7 cellular contexts compared by ENCODE assay signal in the genomic region with DNA sequence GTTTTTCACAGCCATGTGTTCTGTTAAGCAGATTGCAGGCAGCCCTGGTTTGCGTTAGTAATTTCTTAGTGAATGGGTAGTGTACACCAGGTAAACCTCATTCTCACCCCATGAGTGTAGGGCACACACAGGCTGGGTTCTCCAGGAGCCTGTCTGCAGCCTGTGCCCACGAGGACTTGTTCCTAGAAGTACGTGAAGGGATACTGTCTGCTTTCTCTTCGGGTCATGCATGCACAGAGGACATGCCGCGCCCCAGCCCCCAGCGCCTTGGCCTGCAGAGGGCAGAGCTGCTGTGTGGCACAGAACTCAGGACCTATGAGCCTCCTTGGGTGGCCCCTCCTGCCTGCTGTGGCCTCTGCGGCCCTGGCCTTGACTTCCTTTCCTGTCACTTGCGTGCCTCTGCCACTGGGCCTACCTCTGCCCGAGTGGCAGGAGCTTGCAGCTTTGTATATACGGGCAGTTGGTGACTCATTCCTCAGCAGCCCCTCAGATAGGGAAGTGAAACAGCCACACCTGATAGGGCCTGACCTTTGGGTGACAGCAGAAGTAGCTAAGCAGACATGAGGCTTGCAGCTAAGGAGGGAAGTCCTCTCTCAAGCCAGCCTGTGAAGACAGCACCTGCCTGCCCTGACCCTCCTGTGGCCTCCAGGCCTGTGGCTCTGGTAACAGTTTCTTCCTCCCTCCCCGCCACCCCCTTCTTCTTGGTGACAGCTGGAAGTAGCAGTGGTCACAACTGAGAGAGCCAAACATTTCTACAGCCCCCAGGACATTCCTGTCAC. TPM values are rescaled to one million over a fixed set of nuclear protein-coding genes. Genes with fewer than 3 reads are reported as not detected.
DNase-seq lines count a peak whose midpoint lies in the region; ATAC-seq, FAIRE-seq and TF ChIP-seq lines count a peak whose summit lies in the region.

No MANE protein-coding gene starts in this region.

- peak; percentile 99 for FAIRE-seq in GM18507 (lab: Jason Lieb, UNC)

- H3K4me3 Mint-ChIP-seq in activated T-cell treated with anti-CD3 and anti-CD28 coated beads, Interleukin-2, amount 50 U/mL, for 24 hours: no peak overlapping the region
- H3K4me3 Mint-ChIP-seq in type B pancreatic cell: peak overlapping the region; percentile 45

- H3K4me1 Mint-ChIP-seq in activated T-cell treated with anti-CD3 and anti-CD28 coated beads, Interleukin-2, amount 50 U/mL, for 24 hours (ENCODE audit: low read depth): peaks cover 56% of the 10 kb centered on the region
- peaks cover 39% of the 10 kb centered on the region for H3K4me1 Mint-ChIP-seq in type B pancreatic cell (ENCODE audit: unreplicated experiment)

- no peak overlapping the region for H3K27ac Mint-ChIP-seq in activated T-cell treated with anti-CD3 and anti-CD28 coated beads, Interleukin-2, amount 50 U/mL, for 24 hours
- H3K27ac Mint-ChIP-seq in type B pancreatic cell: peak overlapping the region; percentile 87

- peak; percentile 72 for ATAC-seq in HG02759 (IDR thresholded peaks at IDR 0.05; ENCODE audit: unreplicated experiment)

- H3K36me3 Mint-ChIP-seq in activated T-cell treated with anti-CD3 and anti-CD28 coated beads, Interleukin-2, amount 50 U/mL, for 24 hours (ENCODE audit: low read depth): peaks cover 52% of the 10 kb centered on the region
- peaks cover 16% of the 10 kb centered on the region for H3K36me3 Mint-ChIP-seq in type B pancreatic cell

- no peaks in the 10 kb centered on the region for H3K9me3 Mint-ChIP-seq in activated T-cell treated with anti-CD3 and anti-CD28 coated beads, Interleukin-2, amount 50 U/mL, for 24 hours
- no peaks in the 10 kb centered on the region for H3K9me3 Mint-ChIP-seq in type B pancreatic cell

- H3K4me3 ChIP-seq in fibroblast of mammary gland (ENCODE audit: control insufficient read depth, low read depth, low read length): peak overlapping the region; percentile 2

- no peaks in the 10 kb centered on the region for H3K27me3 Mint-ChIP-seq in activated T-cell treated with anti-CD3 and anti-CD28 coated beads, Interleukin-2, amount 50 U/mL, for 24 hours
- no peaks in the 10 kb centered on the region for H3K27me3 Mint-ChIP-seq in type B pancreatic cell

- DNase-seq in GM18507 (ENCODE audit: extremely low spot score, insufficient read length, low read depth): peak; percentile 82
- DNase-seq in NOMO-1 treated with DMSO at 0.1 percent for 48 hours (lab: John Stamatoyannopoulos, UW; ENCODE audit: unreplicated experiment): peak; percentile 100
- peak; percentile 69 for DNase-seq in activated T-cell treated with anti-CD3 and anti-CD28 coated beads, Interleukin-2, amount 50 U/mL, for 24 hours
- peak; percentile 29 for DNase-seq in fibroblast of mammary gland (ENCODE audit: low read depth)
- DNase-seq in occipital lobe (lab: John Stamatoyannopoulos, UW): peak; percentile 20
- DNase-seq in type B pancreatic cell (ENCODE audit: extremely low spot score, unreplicated experiment): no peak

- peak; percentile 24 for TF ChIP-seq CTCF in fibroblast of mammary gland (conservative IDR thresholded peaks at IDR 0.05; ENCODE audit: control insufficient read depth, insufficient read depth, low read depth, low read length)
- TF ChIP-seq CTCF in type B pancreatic cell (conservative IDR thresholded peaks at IDR 0.05): peak; percentile 61

RNA-seq across cellular contexts. Expression of a gene that starts 19.5 kb away (rescaled TPM):
- total RNA-seq in occipital lobe (7.2 TPM), type B pancreatic cell (ENCODE audit: low replicate concordance) (19.1 and 23.6 TPM in 2 replicates)

RNA-seq across cellular contexts. Expression of a gene that starts 47.6 kb away (rescaled TPM):
- total RNA-seq in occipital lobe (51.3 TPM), type B pancreatic cell (ENCODE audit: low replicate concordance) (38.1 and 41.8 TPM in 2 replicates)
